ENCODE assay signal across 1 cellular context in genomic region chr5:71586052-71586940, GRCh38.
TF ChIP-seq lines count a peak whose summit lies in the region.

No MANE protein-coding gene starts in this region.

TF ChIP-seq in K562, 482 proteins besides CTCF, POLR2A, EP300 and RAD21 (continued from another document and continues in another):
- TF ChIP-seq, protein P1, sequence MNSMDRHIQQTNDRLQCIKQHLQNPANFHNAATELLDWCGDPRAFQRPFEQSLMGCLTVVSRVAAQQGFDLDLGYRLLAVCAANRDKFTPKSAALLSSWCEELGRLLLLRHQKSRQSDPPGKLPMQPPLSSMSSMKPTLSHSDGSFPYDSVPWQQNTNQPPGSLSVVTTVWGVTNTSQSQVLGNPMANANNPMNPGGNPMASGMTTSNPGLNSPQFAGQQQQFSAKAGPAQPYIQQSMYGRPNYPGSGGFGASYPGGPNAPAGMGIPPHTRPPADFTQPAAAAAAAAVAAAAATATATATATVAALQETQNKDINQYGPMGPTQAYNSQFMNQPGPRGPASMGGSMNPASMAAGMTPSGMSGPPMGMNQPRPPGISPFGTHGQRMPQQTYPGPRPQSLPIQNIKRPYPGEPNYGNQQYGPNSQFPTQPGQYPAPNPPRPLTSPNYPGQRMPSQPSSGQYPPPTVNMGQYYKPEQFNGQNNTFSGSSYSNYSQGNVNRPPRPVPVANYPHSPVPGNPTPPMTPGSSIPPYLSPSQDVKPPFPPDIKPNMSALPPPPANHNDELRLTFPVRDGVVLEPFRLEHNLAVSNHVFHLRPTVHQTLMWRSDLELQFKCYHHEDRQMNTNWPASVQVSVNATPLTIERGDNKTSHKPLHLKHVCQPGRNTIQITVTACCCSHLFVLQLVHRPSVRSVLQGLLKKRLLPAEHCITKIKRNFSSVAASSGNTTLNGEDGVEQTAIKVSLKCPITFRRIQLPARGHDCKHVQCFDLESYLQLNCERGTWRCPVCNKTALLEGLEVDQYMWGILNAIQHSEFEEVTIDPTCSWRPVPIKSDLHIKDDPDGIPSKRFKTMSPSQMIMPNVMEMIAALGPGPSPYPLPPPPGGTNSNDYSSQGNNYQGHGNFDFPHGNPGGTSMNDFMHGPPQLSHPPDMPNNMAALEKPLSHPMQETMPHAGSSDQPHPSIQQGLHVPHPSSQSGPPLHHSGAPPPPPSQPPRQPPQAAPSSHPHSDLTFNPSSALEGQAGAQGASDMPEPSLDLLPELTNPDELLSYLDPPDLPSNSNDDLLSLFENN (IDR thresholded peaks at IDR 0.05; ENCODE audit: low read depth in 2 of 2, low read length in 2 of 2): no peak
- no peak for TF ChIP-seq GABPB2 (CRISPR knock-in tag; conservative IDR thresholded peaks at IDR 0.05)
- no peak for TF ChIP-seq SUPT5H (IDR thresholded peaks at IDR 0.05)
- no peak for TF ChIP-seq CREBBP (IDR thresholded peaks at IDR 0.05; ENCODE audit: low read depth, low read length)
- peak; percentile 46; the same call in 1 of the 2 replicates for TF ChIP-seq MEF2D (tag; conservative IDR thresholded peaks at IDR 0.05; ENCODE audit: low read depth)
- TF ChIP-seq FOXJ3 (CRISPR knock-in tag; IDR thresholded peaks at IDR 0.05): no peak
- no peak for TF ChIP-seq SRSF3 (IDR thresholded peaks at IDR 0.05; ENCODE audit: insufficient read depth, low read length)
- peak; percentile 24 for TF ChIP-seq TAF9B (IDR thresholded peaks at IDR 0.05; ENCODE audit: partially characterized antibody)
- no peak for TF ChIP-seq ZNF354B (CRISPR knock-in tag; IDR thresholded peaks at IDR 0.05)
- TF ChIP-seq SPI1 (IDR thresholded peaks at IDR 0.05; ENCODE audit: borderline replicate concordance, low read depth, low read length): no peak
- TF ChIP-seq ZNF766 (CRISPR knock-in tag; conservative IDR thresholded peaks at IDR 0.05): 0 out of 2 replicates have a peak, but pooled peaks have one; percentile 8
- no peak for TF ChIP-seq HNRNPH1 (optimal IDR thresholded peaks at IDR 0.05; ENCODE audit: low read depth, low read length)
- no peak for TF ChIP-seq NR2F6 (CRISPR knock-in tag; IDR thresholded peaks at IDR 0.05)
- no peak for TF ChIP-seq POLR2G (IDR thresholded peaks at IDR 0.05; ENCODE audit: low read depth, low read length)
- TF ChIP-seq STAT5B (CRISPR knock-in tag; IDR thresholded peaks at IDR 0.05): no peak
- TF ChIP-seq TBL1XR1 (IDR thresholded peaks at IDR 0.05; ENCODE audit: low read length in 2 of 2): no peak
- TF ChIP-seq NEUROD1 (IDR thresholded peaks at IDR 0.05; ENCODE audit: borderline replicate concordance, low read depth, low read length, partially characterized antibody): no peak
- TF ChIP-seq FOXJ2 (tag; IDR thresholded peaks at IDR 0.05): no peak
- TF ChIP-seq ZNF696 (CRISPR knock-in tag; conservative IDR thresholded peaks at IDR 0.05): no peak
- TF ChIP-seq THRAP3 (IDR thresholded peaks at IDR 0.05; ENCODE audit: borderline replicate concordance): 0 out of 2 replicates have a peak, but pooled peaks have one; percentile 24
- no peak for TF ChIP-seq HSF4 (CRISPR knock-in tag; IDR thresholded peaks at IDR 0.05; ENCODE audit: borderline replicate concordance)
- TF ChIP-seq, protein P2, sequence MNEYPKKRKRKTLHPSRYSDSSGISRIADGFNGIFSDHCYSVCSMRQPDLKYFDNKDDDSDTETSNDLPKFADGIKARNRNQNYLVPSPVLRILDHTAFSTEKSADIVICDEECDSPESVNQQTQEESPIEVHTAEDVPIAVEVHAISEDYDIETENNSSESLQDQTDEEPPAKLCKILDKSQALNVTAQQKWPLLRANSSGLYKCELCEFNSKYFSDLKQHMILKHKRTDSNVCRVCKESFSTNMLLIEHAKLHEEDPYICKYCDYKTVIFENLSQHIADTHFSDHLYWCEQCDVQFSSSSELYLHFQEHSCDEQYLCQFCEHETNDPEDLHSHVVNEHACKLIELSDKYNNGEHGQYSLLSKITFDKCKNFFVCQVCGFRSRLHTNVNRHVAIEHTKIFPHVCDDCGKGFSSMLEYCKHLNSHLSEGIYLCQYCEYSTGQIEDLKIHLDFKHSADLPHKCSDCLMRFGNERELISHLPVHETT (CRISPR knock-in tag; conservative IDR thresholded peaks at IDR 0.05 in 1 of 2, IDR thresholded peaks at IDR 0.05 in 1 of 2): peak in 1 of 2 experiments; percentile 13; a peak in 2 of 4 replicates
- no peak for TF ChIP-seq ELF1 (tag; IDR thresholded peaks at IDR 0.05)
- no peak for TF ChIP-seq ZNF717 (CRISPR knock-in tag; IDR thresholded peaks at IDR 0.05)
- no peak for TF ChIP-seq PCBP1 (IDR thresholded peaks at IDR 0.05; ENCODE audit: low read depth, low read length, poor library complexity, severe bottlenecking)
- TF ChIP-seq ZNF24 (IDR thresholded peaks at IDR 0.05): 0 out of 2 replicates have a peak, but pooled peaks have one; percentile 24
- TF ChIP-seq ARNT (IDR thresholded peaks at IDR 0.05): peak in 1 of 2 experiments; percentile 62; a peak in 1 of 4 replicates
- no peak for TF ChIP-seq RFX1 (IDR thresholded peaks at IDR 0.05)
- peak; percentile 74 for TF ChIP-seq EP400 (IDR thresholded peaks at IDR 0.05)
- TF ChIP-seq ZNF282 (CRISPR knock-in tag; IDR thresholded peaks at IDR 0.05): no peak
- no peak; the same call in 1 of the 2 replicates for TF ChIP-seq FOXP1 (CRISPR knock-in tag; IDR thresholded peaks at IDR 0.05)
- TF ChIP-seq ZNF764 (CRISPR knock-in tag; IDR thresholded peaks at IDR 0.05; ENCODE audit: low read depth): no peak
- no peak for TF ChIP-seq CTBP1 (IDR thresholded peaks at IDR 0.05; ENCODE audit: borderline replicate concordance)
- TF ChIP-seq HNRNPL (IDR thresholded peaks at IDR 0.05; ENCODE audit: low read depth, low read length): no peak
- TF ChIP-seq DACH1 (IDR thresholded peaks at IDR 0.05; ENCODE audit: partially characterized antibody): no peak
- TF ChIP-seq NKRF (IDR thresholded peaks at IDR 0.05; ENCODE audit: borderline replicate concordance): peak; percentile 60; the same call in 1 of the 2 replicates
- TF ChIP-seq POLR2B (IDR thresholded peaks at IDR 0.05; ENCODE audit: low read depth, partially characterized antibody): peak; percentile 7
- no peak for TF ChIP-seq SAP30 (IDR thresholded peaks at IDR 0.05; ENCODE audit: borderline replicate concordance, insufficient read depth, low read depth, low read length, poor library complexity, severe bottlenecking)
- TF ChIP-seq CREB3L1 (IDR thresholded peaks at IDR 0.05; ENCODE audit: borderline replicate concordance, low read depth): no peak
- no peak for TF ChIP-seq POU5F1 (IDR thresholded peaks at IDR 0.05; ENCODE audit: borderline replicate concordance, low read depth, low read length, partially characterized antibody)
- TF ChIP-seq THAP7 (CRISPR knock-in tag; IDR thresholded peaks at IDR 0.05): no peak
- no peak for TF ChIP-seq ZBTB7A (IDR thresholded peaks at IDR 0.05; ENCODE audit: borderline replicate concordance, control insufficient read depth, low read depth, low read length)
- peak; percentile 70 for TF ChIP-seq LCOR (CRISPR knock-in tag; IDR thresholded peaks at IDR 0.05)
- TF ChIP-seq SRSF1 (IDR thresholded peaks at IDR 0.05; ENCODE audit: low read depth, low read length): no peak
- TF ChIP-seq MAFG (tag; conservative IDR thresholded peaks at IDR 0.05): no peak
- peak; percentile 53 for TF ChIP-seq RBM25 (IDR thresholded peaks at IDR 0.05; ENCODE audit: low read depth, low read length, severe bottlenecking)
- TF ChIP-seq SNRNP70 (optimal IDR thresholded peaks at IDR 0.05; ENCODE audit: low read depth, low read length): no peak
- no peak for TF ChIP-seq OTX1 (CRISPR knock-in tag; IDR thresholded peaks at IDR 0.05)
- TF ChIP-seq SRSF9 (IDR thresholded peaks at IDR 0.05; ENCODE audit: borderline replicate concordance, low read depth, low read length): no peak
- no peak for TF ChIP-seq KLF1 (tag; IDR thresholded peaks at IDR 0.05)
- TF ChIP-seq MTF1 (CRISPR knock-in tag; IDR thresholded peaks at IDR 0.05; ENCODE audit: borderline replicate concordance): no peak
- 0 out of 2 replicates have a peak, but pooled peaks have one; percentile 12 for TF ChIP-seq HEY1 (CRISPR knock-in tag; IDR thresholded peaks at IDR 0.05; ENCODE audit: borderline replicate concordance)
- TF ChIP-seq TEAD1 (CRISPR knock-in tag; IDR thresholded peaks at IDR 0.05): peak in 1 of 2 experiments; percentile 62; a peak in 1 of 4 replicates
- no peak for TF ChIP-seq ZNF280B (CRISPR knock-in tag; IDR thresholded peaks at IDR 0.05)
- TF ChIP-seq FOS (IDR thresholded peaks at IDR 0.05; ENCODE audit: extremely low read depth, insufficient read length): peak; percentile 52
- TF ChIP-seq, protein P3, sequence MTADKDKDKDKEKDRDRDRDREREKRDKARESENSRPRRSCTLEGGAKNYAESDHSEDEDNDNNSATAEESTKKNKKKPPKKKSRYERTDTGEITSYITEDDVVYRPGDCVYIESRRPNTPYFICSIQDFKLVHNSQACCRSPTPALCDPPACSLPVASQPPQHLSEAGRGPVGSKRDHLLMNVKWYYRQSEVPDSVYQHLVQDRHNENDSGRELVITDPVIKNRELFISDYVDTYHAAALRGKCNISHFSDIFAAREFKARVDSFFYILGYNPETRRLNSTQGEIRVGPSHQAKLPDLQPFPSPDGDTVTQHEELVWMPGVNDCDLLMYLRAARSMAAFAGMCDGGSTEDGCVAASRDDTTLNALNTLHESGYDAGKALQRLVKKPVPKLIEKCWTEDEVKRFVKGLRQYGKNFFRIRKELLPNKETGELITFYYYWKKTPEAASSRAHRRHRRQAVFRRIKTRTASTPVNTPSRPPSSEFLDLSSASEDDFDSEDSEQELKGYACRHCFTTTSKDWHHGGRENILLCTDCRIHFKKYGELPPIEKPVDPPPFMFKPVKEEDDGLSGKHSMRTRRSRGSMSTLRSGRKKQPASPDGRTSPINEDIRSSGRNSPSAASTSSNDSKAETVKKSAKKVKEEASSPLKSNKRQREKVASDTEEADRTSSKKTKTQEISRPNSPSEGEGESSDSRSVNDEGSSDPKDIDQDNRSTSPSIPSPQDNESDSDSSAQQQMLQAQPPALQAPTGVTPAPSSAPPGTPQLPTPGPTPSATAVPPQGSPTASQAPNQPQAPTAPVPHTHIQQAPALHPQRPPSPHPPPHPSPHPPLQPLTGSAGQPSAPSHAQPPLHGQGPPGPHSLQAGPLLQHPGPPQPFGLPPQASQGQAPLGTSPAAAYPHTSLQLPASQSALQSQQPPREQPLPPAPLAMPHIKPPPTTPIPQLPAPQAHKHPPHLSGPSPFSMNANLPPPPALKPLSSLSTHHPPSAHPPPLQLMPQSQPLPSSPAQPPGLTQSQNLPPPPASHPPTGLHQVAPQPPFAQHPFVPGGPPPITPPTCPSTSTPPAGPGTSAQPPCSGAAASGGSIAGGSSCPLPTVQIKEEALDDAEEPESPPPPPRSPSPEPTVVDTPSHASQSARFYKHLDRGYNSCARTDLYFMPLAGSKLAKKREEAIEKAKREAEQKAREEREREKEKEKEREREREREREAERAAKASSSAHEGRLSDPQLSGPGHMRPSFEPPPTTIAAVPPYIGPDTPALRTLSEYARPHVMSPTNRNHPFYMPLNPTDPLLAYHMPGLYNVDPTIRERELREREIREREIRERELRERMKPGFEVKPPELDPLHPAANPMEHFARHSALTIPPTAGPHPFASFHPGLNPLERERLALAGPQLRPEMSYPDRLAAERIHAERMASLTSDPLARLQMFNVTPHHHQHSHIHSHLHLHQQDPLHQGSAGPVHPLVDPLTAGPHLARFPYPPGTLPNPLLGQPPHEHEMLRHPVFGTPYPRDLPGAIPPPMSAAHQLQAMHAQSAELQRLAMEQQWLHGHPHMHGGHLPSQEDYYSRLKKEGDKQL (CRISPR knock-in tag; IDR thresholded peaks at IDR 0.05; ENCODE audit: borderline replicate concordance): no peak
